ENCODE assay signal across 8 cellular contexts in the genomic region with DNA sequence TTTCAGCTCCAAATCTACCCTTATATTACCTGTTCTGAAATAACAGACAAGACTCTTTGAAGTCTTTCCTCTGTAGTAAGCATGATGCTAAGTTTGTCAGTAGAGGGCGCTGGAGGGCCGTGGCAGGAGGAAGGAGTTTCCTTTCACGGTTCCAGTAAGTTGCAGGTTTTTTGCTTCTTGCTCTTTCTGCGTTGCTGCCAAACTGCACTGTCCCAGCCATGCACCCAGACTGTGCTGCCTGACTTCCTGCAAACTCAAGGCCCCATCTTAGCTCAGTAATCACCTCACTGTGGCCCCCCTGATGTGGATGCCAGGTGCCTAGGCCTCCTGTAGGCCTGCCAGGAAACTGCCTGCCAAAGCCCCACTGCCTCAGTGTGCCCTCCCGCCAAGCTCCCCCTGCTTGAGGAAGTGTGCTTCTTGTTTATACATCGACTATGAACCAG.
DNase-seq lines count a peak whose midpoint lies in the region; ATAC-seq and TF ChIP-seq lines count a peak whose summit lies in the region.

No MANE protein-coding gene starts in this region.

- intact Hi-C loops in head of caudate nucleus (cut with DNase I) (loop anchor here (5.0 kb wide), 1 partner anchor 258 kb away; no protein-coding TSS in a partner anchor), psoas muscle (cut with DNase I) (loop anchor here in 1 of 2 donors (5.0 kb wide), 1 partner anchor 38 kb away; no protein-coding TSS in a partner anchor)

- no peaks in the 10 kb centered on the region for H3K36me3 ChIP-seq in psoas muscle (ENCODE audit: insufficient read depth in 1 of 2, low read depth in 1 of 2)

- ATAC-seq in GM21423 (IDR thresholded peaks at IDR 0.05; ENCODE audit: unreplicated experiment) (peak; percentile 76), HG03575 (IDR thresholded peaks at IDR 0.05; ENCODE audit: extremely low read depth, insufficient number of reproducible peaks, low FRiP score, unreplicated experiment) (peak; percentile 71), psoas muscle (peak in 3 of 4 donors; percentile 53 to 63 (median 54))

- DNase-seq in ELF-1 (ENCODE audit: low read depth, low spot score) (peak; percentile 81), NCI-H526 (lab: John Stamatoyannopoulos, UW) (peak; percentile 63 to 89), head of caudate nucleus (peak; percentile 64 to 93 (median 81)), psoas muscle (peak; percentile 50 to 67), DMS79 (lab: John Stamatoyannopoulos, UW) (no peak)
- peak; percentile 56 to 60 for DNase-seq in activated T-cell treated with anti-CD3 and anti-CD28 coated beads, Interleukin-2, amount 50 U/mL, for 48 hours

- no peaks in the 10 kb centered on the region for H3K27me3 ChIP-seq in psoas muscle (ENCODE audit: insufficient read depth in 3 of 3, low read length in 2 of 3)

- H3K27ac ChIP-seq in psoas muscle: no peak overlapping the region

- H3K4me3 ChIP-seq in psoas muscle: no peak overlapping the region

- H3K9me3 ChIP-seq in psoas muscle: no peaks in the 10 kb centered on the region

- no peaks in the 10 kb centered on the region for H3K4me1 ChIP-seq in psoas muscle

- 10 to 13% (median 11%) methylated on average over 6 of the region's 6 CpGs for WGBS in psoas muscle, 3 donors

- peak; percentile 69 for TF ChIP-seq CTCF in psoas muscle (IDR thresholded peaks at IDR 0.05)
